Comparison of ENCODE assay signal across 1 cellular context in the genomic region with DNA sequence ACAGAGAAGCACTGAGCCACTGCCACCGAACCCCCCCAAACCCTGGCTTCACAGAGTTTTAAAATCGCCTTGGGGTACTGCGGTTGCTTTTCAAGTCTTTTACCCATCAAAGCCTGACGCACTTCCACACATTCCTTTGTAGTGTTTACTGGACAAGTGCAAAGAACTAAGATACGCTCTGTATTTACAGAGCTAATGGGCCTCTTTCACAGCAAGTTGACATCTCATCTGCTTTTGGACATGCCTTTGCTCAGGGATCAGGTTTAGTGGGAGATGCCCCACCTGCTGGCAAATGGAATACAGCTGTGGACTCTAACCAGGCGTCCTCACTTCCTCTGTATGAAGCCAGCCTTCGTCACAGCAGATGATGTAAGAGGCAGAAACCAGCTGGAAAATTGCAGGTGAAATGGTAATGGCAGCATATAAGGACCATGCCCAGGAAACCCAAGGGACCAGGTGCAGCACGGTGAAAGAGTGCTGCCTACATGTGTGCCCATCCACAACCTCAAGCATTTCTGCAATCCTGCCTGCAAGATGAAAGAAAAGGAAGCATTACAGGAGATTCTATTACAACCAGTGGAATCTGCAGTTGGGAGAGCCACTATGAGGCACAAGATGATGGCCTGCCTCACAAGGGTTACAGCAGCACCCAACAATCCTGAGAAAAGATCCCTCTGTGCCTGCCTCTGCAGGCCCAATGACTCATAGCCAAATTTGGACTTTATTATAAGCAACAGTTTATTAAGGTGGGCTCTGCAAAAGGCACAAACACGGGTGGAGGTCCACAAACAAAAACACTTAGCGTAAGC.
A peak's percentile ranks its signal among the peaks of the same experiment; 100 is the strongest.
TF ChIP-seq lines count a peak whose summit lies in the region.

No MANE protein-coding gene starts in this region.

TF ChIP-seq in HepG2, 621 proteins besides CTCF, POLR2A, EP300 and RAD21 (continued from another document and continues in another):
- TF ChIP-seq E2F1 (CRISPR knock-in tag; IDR thresholded peaks at IDR 0.05) (no peak), FOXO1 (CRISPR knock-in tag; IDR thresholded peaks at IDR 0.05) (peak; percentile 97), ZNF468 (CRISPR knock-in tag; IDR thresholded peaks at IDR 0.05) (no peak), ESRRA (CRISPR knock-in tag; IDR thresholded peaks at IDR 0.05; ENCODE audit: low read depth) (no peak), ZNF512 (CRISPR knock-in tag; IDR thresholded peaks at IDR 0.05) (no peak), NFE2L1 (CRISPR knock-in tag; IDR thresholded peaks at IDR 0.05; ENCODE audit: borderline replicate concordance) (no peak), ZMAT3 (CRISPR knock-in tag; conservative IDR thresholded peaks at IDR 0.05) (no peak), NFKBIZ (CRISPR knock-in tag; IDR thresholded peaks at IDR 0.05) (no peak; the same call in 1 of the 2 replicates), ZFP41 (CRISPR knock-in tag; IDR thresholded peaks at IDR 0.05; ENCODE audit: borderline replicate concordance) (no peak), TFE3 (CRISPR knock-in tag; IDR thresholded peaks at IDR 0.05) (peak; percentile 66), PHF21A (CRISPR knock-in tag; IDR thresholded peaks at IDR 0.05) (peak; percentile 88), MAFF (IDR thresholded peaks at IDR 0.05; ENCODE audit: low read depth, low read length) (no peak), ONECUT2 (CRISPR knock-in tag; IDR thresholded peaks at IDR 0.05) (no peak; the same call in 1 of the 2 replicates), TSC22D2 (CRISPR knock-in tag; IDR thresholded peaks at IDR 0.05; ENCODE audit: borderline replicate concordance) (no peak), ZBTB3 (CRISPR knock-in tag; IDR thresholded peaks at IDR 0.05; ENCODE audit: borderline replicate concordance, low read depth) (no peak), MED8 (CRISPR knock-in tag; IDR thresholded peaks at IDR 0.05; ENCODE audit: insufficient replicate concordance) (no peak), JUND (CRISPR knock-in tag; IDR thresholded peaks at IDR 0.05) (no peak), HNRNPUL1 (IDR thresholded peaks at IDR 0.05; ENCODE audit: low read depth, low read length) (no peak), CERS6 (CRISPR knock-in tag; IDR thresholded peaks at IDR 0.05) (no peak), NRL (CRISPR knock-in tag; IDR thresholded peaks at IDR 0.05; ENCODE audit: borderline replicate concordance) (no peak), ZNF350 (CRISPR knock-in tag; IDR thresholded peaks at IDR 0.05; ENCODE audit: borderline replicate concordance, low read depth) (peak; percentile 43; the same call in 1 of the 2 replicates), NCOA1 (CRISPR knock-in tag; IDR thresholded peaks at IDR 0.05) (no peak), ZSCAN20 (CRISPR knock-in tag; IDR thresholded peaks at IDR 0.05; ENCODE audit: borderline replicate concordance) (no peak), MTA1 (CRISPR knock-in tag; IDR thresholded peaks at IDR 0.05; ENCODE audit: borderline replicate concordance) (0 out of 2 replicates have a peak, but pooled peaks have one; percentile 6), KLF6 (CRISPR knock-in tag; IDR thresholded peaks at IDR 0.05) (no peak), ZNF232 (CRISPR knock-in tag; IDR thresholded peaks at IDR 0.05; ENCODE audit: borderline replicate concordance) (peak; percentile 72), ZFYVE20 (CRISPR knock-in tag; IDR thresholded peaks at IDR 0.05; ENCODE audit: borderline replicate concordance, low read depth) (no peak), ELF3 (CRISPR knock-in tag; IDR thresholded peaks at IDR 0.05) (peak; percentile 78), KAT2B (IDR thresholded peaks at IDR 0.05; ENCODE audit: borderline replicate concordance, low read depth, low read length) (no peak), DRAP1 (CRISPR knock-in tag; IDR thresholded peaks at IDR 0.05) (no peak; the same call in 1 of the 2 replicates), ISX (CRISPR knock-in tag; conservative IDR thresholded peaks at IDR 0.05) (no peak), PAWR (CRISPR knock-in tag; IDR thresholded peaks at IDR 0.05; ENCODE audit: borderline replicate concordance) (no peak), ZNF709 (CRISPR knock-in tag; IDR thresholded peaks at IDR 0.05) (0 out of 2 replicates have a peak, but pooled peaks have one; percentile 7), ZNF10 (CRISPR knock-in tag; IDR thresholded peaks at IDR 0.05; ENCODE audit: borderline replicate concordance, low read depth) (no peak)
- TF ChIP-seq, protein P1, sequence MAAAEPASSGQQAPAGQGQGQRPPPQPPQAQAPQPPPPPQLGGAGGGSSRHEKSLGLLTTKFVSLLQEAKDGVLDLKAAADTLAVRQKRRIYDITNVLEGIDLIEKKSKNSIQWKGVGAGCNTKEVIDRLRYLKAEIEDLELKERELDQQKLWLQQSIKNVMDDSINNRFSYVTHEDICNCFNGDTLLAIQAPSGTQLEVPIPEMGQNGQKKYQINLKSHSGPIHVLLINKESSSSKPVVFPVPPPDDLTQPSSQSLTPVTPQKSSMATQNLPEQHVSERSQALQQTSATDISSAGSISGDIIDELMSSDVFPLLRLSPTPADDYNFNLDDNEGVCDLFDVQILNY (CRISPR knock-in tag; conservative IDR thresholded peaks at IDR 0.05), result no peak
- TF ChIP-seq, protein P2, sequence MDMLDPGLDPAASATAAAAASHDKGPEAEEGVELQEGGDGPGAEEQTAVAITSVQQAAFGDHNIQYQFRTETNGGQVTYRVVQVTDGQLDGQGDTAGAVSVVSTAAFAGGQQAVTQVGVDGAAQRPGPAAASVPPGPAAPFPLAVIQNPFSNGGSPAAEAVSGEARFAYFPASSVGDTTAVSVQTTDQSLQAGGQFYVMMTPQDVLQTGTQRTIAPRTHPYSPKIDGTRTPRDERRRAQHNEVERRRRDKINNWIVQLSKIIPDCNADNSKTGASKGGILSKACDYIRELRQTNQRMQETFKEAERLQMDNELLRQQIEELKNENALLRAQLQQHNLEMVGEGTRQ (IDR thresholded peaks at IDR 0.05; ENCODE audit: low read depth, low read length), result no peak
- TF ChIP-seq, protein P2 (CRISPR knock-in tag; IDR thresholded peaks at IDR 0.05; ENCODE audit: borderline replicate concordance), result no peak
- TF ChIP-seq, protein P3, sequence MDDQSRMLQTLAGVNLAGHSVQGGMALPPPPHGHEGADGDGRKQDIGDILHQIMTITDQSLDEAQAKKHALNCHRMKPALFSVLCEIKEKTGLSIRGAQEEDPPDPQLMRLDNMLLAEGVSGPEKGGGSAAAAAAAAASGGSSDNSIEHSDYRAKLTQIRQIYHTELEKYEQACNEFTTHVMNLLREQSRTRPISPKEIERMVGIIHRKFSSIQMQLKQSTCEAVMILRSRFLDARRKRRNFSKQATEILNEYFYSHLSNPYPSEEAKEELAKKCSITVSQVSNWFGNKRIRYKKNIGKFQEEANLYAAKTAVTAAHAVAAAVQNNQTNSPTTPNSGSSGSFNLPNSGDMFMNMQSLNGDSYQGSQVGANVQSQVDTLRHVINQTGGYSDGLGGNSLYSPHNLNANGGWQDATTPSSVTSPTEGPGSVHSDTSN (CRISPR knock-in tag; IDR thresholded peaks at IDR 0.05; ENCODE audit: borderline replicate concordance), result no peak
- TF ChIP-seq, protein P4, sequence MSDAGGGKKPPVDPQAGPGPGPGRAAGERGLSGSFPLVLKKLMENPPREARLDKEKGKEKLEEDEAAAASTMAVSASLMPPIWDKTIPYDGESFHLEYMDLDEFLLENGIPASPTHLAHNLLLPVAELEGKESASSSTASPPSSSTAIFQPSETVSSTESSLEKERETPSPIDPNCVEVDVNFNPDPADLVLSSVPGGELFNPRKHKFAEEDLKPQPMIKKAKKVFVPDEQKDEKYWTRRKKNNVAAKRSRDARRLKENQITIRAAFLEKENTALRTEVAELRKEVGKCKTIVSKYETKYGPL (CRISPR knock-in tag; IDR thresholded peaks at IDR 0.05), result no peak
- TF ChIP-seq, protein P5, sequence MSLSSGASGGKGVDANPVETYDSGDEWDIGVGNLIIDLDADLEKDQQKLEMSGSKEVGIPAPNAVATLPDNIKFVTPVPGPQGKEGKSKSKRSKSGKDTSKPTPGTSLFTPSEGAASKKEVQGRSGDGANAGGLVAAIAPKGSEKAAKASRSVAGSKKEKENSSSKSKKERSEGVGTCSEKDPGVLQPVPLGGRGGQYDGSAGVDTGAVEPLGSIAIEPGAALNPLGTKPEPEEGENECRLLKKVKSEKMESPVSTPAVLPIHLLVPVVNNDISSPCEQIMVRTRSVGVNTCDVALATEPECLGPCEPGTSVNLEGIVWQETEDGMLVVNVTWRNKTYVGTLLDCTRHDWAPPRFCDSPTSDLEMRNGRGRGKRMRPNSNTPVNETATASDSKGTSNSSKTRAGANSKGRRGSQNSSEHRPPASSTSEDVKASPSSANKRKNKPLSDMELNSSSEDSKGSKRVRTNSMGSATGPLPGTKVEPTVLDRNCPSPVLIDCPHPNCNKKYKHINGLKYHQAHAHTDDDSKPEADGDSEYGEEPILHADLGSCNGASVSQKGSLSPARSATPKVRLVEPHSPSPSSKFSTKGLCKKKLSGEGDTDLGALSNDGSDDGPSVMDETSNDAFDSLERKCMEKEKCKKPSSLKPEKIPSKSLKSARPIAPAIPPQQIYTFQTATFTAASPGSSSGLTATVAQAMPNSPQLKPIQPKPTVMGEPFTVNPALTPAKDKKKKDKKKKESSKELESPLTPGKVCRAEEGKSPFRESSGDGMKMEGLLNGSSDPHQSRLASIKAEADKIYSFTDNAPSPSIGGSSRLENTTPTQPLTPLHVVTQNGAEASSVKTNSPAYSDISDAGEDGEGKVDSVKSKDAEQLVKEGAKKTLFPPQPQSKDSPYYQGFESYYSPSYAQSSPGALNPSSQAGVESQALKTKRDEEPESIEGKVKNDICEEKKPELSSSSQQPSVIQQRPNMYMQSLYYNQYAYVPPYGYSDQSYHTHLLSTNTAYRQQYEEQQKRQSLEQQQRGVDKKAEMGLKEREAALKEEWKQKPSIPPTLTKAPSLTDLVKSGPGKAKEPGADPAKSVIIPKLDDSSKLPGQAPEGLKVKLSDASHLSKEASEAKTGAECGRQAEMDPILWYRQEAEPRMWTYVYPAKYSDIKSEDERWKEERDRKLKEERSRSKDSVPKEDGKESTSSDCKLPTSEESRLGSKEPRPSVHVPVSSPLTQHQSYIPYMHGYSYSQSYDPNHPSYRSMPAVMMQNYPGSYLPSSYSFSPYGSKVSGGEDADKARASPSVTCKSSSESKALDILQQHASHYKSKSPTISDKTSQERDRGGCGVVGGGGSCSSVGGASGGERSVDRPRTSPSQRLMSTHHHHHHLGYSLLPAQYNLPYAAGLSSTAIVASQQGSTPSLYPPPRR (CRISPR knock-in tag; IDR thresholded peaks at IDR 0.05; ENCODE audit: borderline replicate concordance), result peak; percentile 93
- TF ChIP-seq, protein P6, sequence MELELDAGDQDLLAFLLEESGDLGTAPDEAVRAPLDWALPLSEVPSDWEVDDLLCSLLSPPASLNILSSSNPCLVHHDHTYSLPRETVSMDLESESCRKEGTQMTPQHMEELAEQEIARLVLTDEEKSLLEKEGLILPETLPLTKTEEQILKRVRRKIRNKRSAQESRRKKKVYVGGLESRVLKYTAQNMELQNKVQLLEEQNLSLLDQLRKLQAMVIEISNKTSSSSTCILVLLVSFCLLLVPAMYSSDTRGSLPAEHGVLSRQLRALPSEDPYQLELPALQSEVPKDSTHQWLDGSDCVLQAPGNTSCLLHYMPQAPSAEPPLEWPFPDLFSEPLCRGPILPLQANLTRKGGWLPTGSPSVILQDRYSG (CRISPR knock-in tag; IDR thresholded peaks at IDR 0.05), result no peak
